ENCODE assay signal across 17 cellular contexts in the genomic region with DNA sequence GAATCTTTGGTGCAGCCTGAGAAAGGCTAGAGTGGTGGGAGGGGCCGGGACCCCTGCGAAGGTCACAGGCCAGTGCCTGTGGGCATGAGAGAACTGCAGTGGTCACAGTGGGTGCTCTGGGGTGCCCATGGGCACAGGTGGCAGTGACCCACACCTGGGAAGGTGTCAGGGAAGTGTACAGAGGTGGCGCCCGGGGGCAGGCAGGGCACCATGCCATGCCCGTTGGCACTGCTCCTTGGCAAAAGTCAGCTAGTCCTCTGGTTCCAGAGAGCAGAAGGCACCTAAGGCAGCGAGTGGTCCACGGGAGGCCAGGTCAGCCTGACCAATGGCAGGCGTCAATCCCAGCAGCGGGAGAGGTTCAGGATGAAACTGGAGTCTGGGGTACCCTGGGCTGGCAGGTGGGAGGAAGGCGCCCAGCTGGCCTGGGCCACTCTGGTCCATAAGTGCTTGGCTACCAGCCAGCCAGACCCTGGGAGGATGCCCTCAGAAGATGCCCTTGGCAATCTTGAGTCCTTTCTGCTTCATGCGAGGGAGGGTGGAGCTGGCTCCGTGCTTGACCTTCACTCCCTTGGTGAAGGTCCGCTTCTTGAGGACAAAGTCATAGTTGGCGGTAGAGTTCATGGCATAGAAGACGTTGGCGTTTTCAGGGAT. TPM values are rescaled to one million over a fixed set of nuclear protein-coding genes. Genes with fewer than 3 reads are reported as not detected.
DNase-seq lines count a peak whose midpoint lies in the region; ATAC-seq, FAIRE-seq and TF ChIP-seq lines count a peak whose summit lies in the region.
"Had no signal": no experiment of that assay in that cellular context is flagged by ENCODE, and none has a peak within 500 bp of the region (broad histone marks: within the 10 kb centered on the region; RNA-seq: fewer than 3 reads in every experiment).

No MANE protein-coding gene starts in this region.

- no peaks in the 10 kb centered on the region for H3K27me3 ChIP-seq in RWPE2 (ENCODE audit: insufficient read depth, poor library complexity, severe bottlenecking)
- no peaks in the 10 kb centered on the region for H3K27me3 ChIP-seq in spleen (replicated peaks in 1 of 7)

- H3K4me3 ChIP-seq in RWPE2 (ENCODE audit: severe bottlenecking) (no peak overlapping the region), kidney (ENCODE audit: low read length in 2 of 2) (no peak overlapping the region), spleen (no peak overlapping the region)
- H3K4me3 ChIP-seq: GM12878, GM23248 had no signal

- ATAC-seq in left ventricle myocardium superior (peak; percentile 9), RWPE2 (ENCODE audit: low read depth) (no peak), HG03460 (IDR thresholded peaks at IDR 0.05; ENCODE audit: unreplicated experiment) (no peak), sciatic nerve (no peak)
- ATAC-seq: GM12878 had no signal

- H3K36me3 ChIP-seq in RWPE2 (ENCODE audit: low read depth) (peaks cover 52% of the 10 kb centered on the region), kidney (ENCODE audit: control insufficient read depth in 1 of 2, insufficient read depth in 2 of 2, low read length in 2 of 2) (peaks cover 21 to 42% of the 10 kb centered on the region in 2 donors), spleen (peaks cover 9 to 70% (median 63%) of the 10 kb centered on the region in 6 donors)

- 87 to 97% (median 88%) methylated on average over 15 to 16 of the region's 16 CpGs for WGBS in spleen, 5 donors

- no peaks in the 10 kb centered on the region for H3K4me1 ChIP-seq in RWPE2 (ENCODE audit: insufficient read depth, poor library complexity, severe bottlenecking)
- no peaks in the 10 kb centered on the region for H3K4me1 ChIP-seq in kidney (ENCODE audit: control insufficient read depth in 1 of 2, insufficient read depth in 1 of 2, low read depth in 1 of 2, low read length in 2 of 2)
- H3K4me1 ChIP-seq in spleen, result peaks cover 0 to 8% (median 1%) of the 10 kb centered on the region in 6 donors
- H3K4me1 ChIP-seq: Caco-2 had no signal

- intact Hi-C loops in left ventricle myocardium superior (cut with micrococcal nuclease) (no loop called here), cardiac septum (cut with DNase I) (no loop called here), kidney (cut with DNase I) (no loop called here), spleen (cut with DNase I; ENCODE audit: low total_unique reads) (no loop called here), sciatic nerve (cut with DNase I) (no loop called here)

- no peak for FAIRE-seq in kidney (lab: Jason Lieb, UNC)
- FAIRE-seq: A204.1, GM12878, HTR-8/SVneo had no signal

- no peak for TF ChIP-seq POLR2A in spleen (IDR thresholded peaks at IDR 0.05)

- H3K9ac ChIP-seq in kidney (ENCODE audit: low read length in 2 of 2), result no peak overlapping the region
- H3K9ac ChIP-seq: GM23248 had no signal

- no peak for DNase-seq in left ventricle myocardium superior
- DNase-seq in cardiac septum (ENCODE audit: low spot score), result no peak
- DNase-seq in RWPE2 (ENCODE audit: low spot score), result peak; percentile 40
- DNase-seq in kidney, result peak; percentile 63
- DNase-seq in spleen, result peak; percentile 58
- DNase-seq in NCI-H345 (lab: John Stamatoyannopoulos, UW), result no peak
- no peak for DNase-seq in sciatic nerve (ENCODE audit: low spot score)
- DNase-seq: GM23248, KBM-7, NCI-H1436 treated with DMSO at 0.1 percent for 48 hours, NCI-H2081, NCI-H526 had no signal

- H3K9me3 ChIP-seq in RWPE2 (ENCODE audit: severe bottlenecking) (peaks cover 13% of the 10 kb centered on the region), kidney (ENCODE audit: control insufficient read depth in 1 of 2, low read length in 2 of 2) (peaks cover 0 to 12% of the 10 kb centered on the region in 2 donors), spleen (peaks cover 0 to 30% (median 21%) of the 10 kb centered on the region in 8 donors)

- H3K27ac ChIP-seq in RWPE2 (ENCODE audit: poor library complexity, severe bottlenecking) (no peak overlapping the region), kidney (ENCODE audit: low read depth in 2 of 2, low read length in 2 of 2) (no peak overlapping the region), spleen (no peak overlapping the region)
- H3K27ac ChIP-seq: GM23248 had no signal

- TF ChIP-seq CTCF in RWPE2 (IDR thresholded peaks at IDR 0.05; ENCODE audit: poor library complexity, severe bottlenecking), result no peak
- TF ChIP-seq CTCF in kidney (IDR thresholded peaks at IDR 0.05; ENCODE audit: borderline replicate concordance, extremely low read depth, insufficient read depth), result no peak
- TF ChIP-seq CTCF in spleen (IDR thresholded peaks at IDR 0.05 in 8 of 11, conservative IDR thresholded peaks at IDR 0.05 in 3 of 11), result no peak

RNA-seq across cellular contexts. Expression of a gene that starts 22.8 kb away (rescaled TPM):
- 33.1 TPM for total RNA-seq in left ventricle myocardium superior
- 23.9 TPM for total RNA-seq in cardiac septum
- 43.3 TPM for total RNA-seq in kidney
- 13.0 TPM for polyA plus RNA-seq in kidney (ENCODE audit: insufficient read depth, low read depth, low replicate concordance)
- 10 to 100 TPM; 50.6 to 74.3 (median 60.3) TPM for total RNA-seq in spleen
- polyA plus RNA-seq in spleen, result 10 to 100 TPM; 21.3 to 40.1 (median 27.2) TPM
- 59.7 TPM for total RNA-seq in sciatic nerve

RNA-seq across cellular contexts. Expression of a gene that starts 36.4 kb away (rescaled TPM):
- 7.2 TPM for total RNA-seq in left ventricle myocardium superior
- 0.59 TPM for total RNA-seq in cardiac septum
- 1.0 TPM for total RNA-seq in kidney
- 16.7 TPM for polyA plus RNA-seq in kidney (ENCODE audit: insufficient read depth, low read depth, low replicate concordance)
- 1 to 10 TPM in 3 of 7 donors, under 1 TPM in 2, not detected in 2; 0.58 to 5.3 (median 1.9) TPM for total RNA-seq in spleen
- polyA plus RNA-seq in spleen, result under 1 TPM; 0.46 to 0.67 (median 0.55) TPM
- total RNA-seq in sciatic nerve, result 2.7 TPM
- polyA plus RNA-seq: GM23248 had no signal

Comparison
In these comparisons a context has a peak if more than half of its experiments do, and no peak if none do; other contexts are left out.
1. DNase-seq: peak in RWPE2 (single experiment), kidney (single experiment) and spleen (single experiment); none in left ventricle myocardium superior (single experiment), cardiac septum (single experiment), NCI-H345 (single experiment) and sciatic nerve (single experiment).